ENCODE assay signal across 18 cellular contexts in the genomic region with DNA sequence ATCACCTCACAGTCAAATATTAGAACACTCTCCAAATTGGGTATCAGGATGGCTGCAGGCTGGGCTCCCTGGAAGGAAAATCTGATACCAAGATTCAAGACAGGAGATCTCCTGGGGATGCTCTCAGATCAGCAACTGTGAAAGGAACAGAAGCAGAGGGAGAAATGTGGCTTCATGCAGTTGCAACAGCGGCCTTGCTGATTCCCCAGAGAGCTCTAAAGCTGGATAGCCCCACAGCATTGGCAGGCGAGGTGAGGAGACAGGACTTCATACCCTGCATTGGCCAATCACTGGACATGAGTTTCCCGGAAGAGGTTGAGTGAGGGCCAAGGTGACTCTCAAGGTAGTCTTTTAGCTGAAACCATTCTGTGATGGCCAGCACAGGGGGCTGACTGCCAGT.
DNase-seq lines count a peak whose midpoint lies in the region; ATAC-seq and TF ChIP-seq lines count a peak whose summit lies in the region.
"Had no signal": no experiment of that assay in that cellular context is flagged by ENCODE, and none has a peak within 500 bp of the region (broad histone marks: within the 10 kb centered on the region; RNA-seq: fewer than 3 reads in every experiment).

No MANE protein-coding gene starts in this region.

- H3K36me3 Mint-ChIP-seq in endodermal cell (ENCODE audit: low read depth) (no peaks in the 10 kb centered on the region), type B pancreatic cell (no peaks in the 10 kb centered on the region)
- H3K36me3 Mint-ChIP-seq in activated T-cell treated with anti-CD3 and anti-CD28 coated beads, Interleukin-2, amount 50 U/mL, for 24 hours (ENCODE audit: low read depth), result no peaks in the 10 kb centered on the region

- H3K4me1 Mint-ChIP-seq in endodermal cell, result no peaks in the 10 kb centered on the region
- peaks cover 15% of the 10 kb centered on the region for H3K4me1 Mint-ChIP-seq in type B pancreatic cell (ENCODE audit: unreplicated experiment)
- H3K4me1 Mint-ChIP-seq in activated T-cell treated with anti-CD3 and anti-CD28 coated beads, Interleukin-2, amount 50 U/mL, for 24 hours (ENCODE audit: low read depth), result peaks cover 4% of the 10 kb centered on the region

- H3K9me3 ChIP-seq in BLaER1 (peaks cover 7% of the 10 kb centered on the region), endodermal cell (ENCODE audit: control insufficient read depth, low read length) (peaks cover 4% of the 10 kb centered on the region)

- H3K27me3 Mint-ChIP-seq in endodermal cell (ENCODE audit: insufficient read depth), result peaks cover 6% of the 10 kb centered on the region
- peaks cover 23% of the 10 kb centered on the region for H3K27me3 Mint-ChIP-seq in type B pancreatic cell
- no peaks in the 10 kb centered on the region for H3K27me3 Mint-ChIP-seq in activated T-cell treated with anti-CD3 and anti-CD28 coated beads, Interleukin-2, amount 50 U/mL, for 24 hours
- H3K27me3 Mint-ChIP-seq: CD4-positive, alpha-beta T cell had no signal

- DNase-seq in GM03348 (ENCODE audit: low spot score) (peak; percentile 29), endodermal cell (peak; percentile 9), type B pancreatic cell (ENCODE audit: extremely low spot score, unreplicated experiment) (peak; percentile 27), DMS79 (lab: John Stamatoyannopoulos, UW) (no peak)
- no peak for DNase-seq in activated T-cell treated with anti-CD3 and anti-CD28 coated beads, Interleukin-2, amount 50 U/mL, for 24 hours
- DNase-seq: AML-193; C1 segment of cervical spinal cord; Calu3; CD4-positive, alpha-beta T cell; DMS 273 treated with DMSO at 0.1 percent for 48 hours; DMS79 treated with DMSO at 0.1 percent for 48 hours; EL; HCEC 1CT; HFFc6 had no signal

- peaks cover 3% of the 10 kb centered on the region for H3K9me3 Mint-ChIP-seq in endodermal cell
- no peaks in the 10 kb centered on the region for H3K9me3 Mint-ChIP-seq in type B pancreatic cell
- H3K9me3 Mint-ChIP-seq in activated T-cell treated with anti-CD3 and anti-CD28 coated beads, Interleukin-2, amount 50 U/mL, for 24 hours, result no peaks in the 10 kb centered on the region
- H3K9me3 Mint-ChIP-seq: CD4-positive, alpha-beta T cell had no signal

- H4K20me1 ChIP-seq in BLaER1, result no peaks in the 10 kb centered on the region

- no peaks in the 10 kb centered on the region for H3K36me3 ChIP-seq in BLaER1
- H3K36me3 ChIP-seq in endodermal cell (ENCODE audit: control insufficient read depth, insufficient read depth, low read length), result no peaks in the 10 kb centered on the region

- H3K9ac ChIP-seq in BLaER1 (no peak overlapping the region), endodermal cell (ENCODE audit: extremely low read depth, low read length, poor library complexity, severe bottlenecking) (no peak overlapping the region)

- peak overlapping the region; percentile 47 for H3K4me2 ChIP-seq in BLaER1
- H3K4me2 ChIP-seq: A549 had no signal

- 0 out of 2 replicates have a peak, but pooled peaks cover 3% of the 10 kb centered on the region for H3K27me3 ChIP-seq in BLaER1
- H3K27me3 ChIP-seq in endodermal cell (ENCODE audit: control insufficient read depth, insufficient read depth, low read length, poor library complexity, severe bottlenecking), result no peaks in the 10 kb centered on the region

- no peak overlapping the region for H3K27ac ChIP-seq in BLaER1
- H3K27ac ChIP-seq in endodermal cell (ENCODE audit: low read depth, low read length), result no peak overlapping the region
- H3K27ac ChIP-seq: A549 had no signal

- no peak for ATAC-seq in GM18907 (IDR thresholded peaks at IDR 0.05; ENCODE audit: unreplicated experiment)
- ATAC-seq: A549, HepG2 had no signal

- no peak overlapping the region for H3K27ac Mint-ChIP-seq in endodermal cell
- no peak overlapping the region for H3K27ac Mint-ChIP-seq in type B pancreatic cell
- H3K27ac Mint-ChIP-seq in activated T-cell treated with anti-CD3 and anti-CD28 coated beads, Interleukin-2, amount 50 U/mL, for 24 hours, result no peak overlapping the region
- H3K27ac Mint-ChIP-seq: CD4-positive, alpha-beta T cell; HFFc6 had no signal

- no peak overlapping the region for H3K4me3 Mint-ChIP-seq in endodermal cell
- H3K4me3 Mint-ChIP-seq in type B pancreatic cell, result no peak overlapping the region
- H3K4me3 Mint-ChIP-seq in activated T-cell treated with anti-CD3 and anti-CD28 coated beads, Interleukin-2, amount 50 U/mL, for 24 hours, result no peak overlapping the region
- H3K4me3 Mint-ChIP-seq: CD4-positive, alpha-beta T cell; HFFc6 had no signal

- H3K4me3 ChIP-seq in BLaER1 (no peak overlapping the region), endodermal cell (ENCODE audit: low read length) (no peak overlapping the region)
- H3K4me3 ChIP-seq: A549 had no signal

- 91 to 92% methylated on average over 1 to 3 of the region's 3 CpGs for WGBS in endodermal cell (ENCODE audit: insufficient coverage in 1 of 2, insufficient read length in 1 of 2), 2 experiments

- H3K4me1 ChIP-seq in BLaER1, result peaks cover 55% of the 10 kb centered on the region
- no peaks in the 10 kb centered on the region for H3K4me1 ChIP-seq in endodermal cell (ENCODE audit: control insufficient read depth, insufficient read depth, low read length)
- H3K4me1 ChIP-seq: A549 had no signal

- TF ChIP-seq CTCF in endodermal cell (conservative IDR thresholded peaks at IDR 0.05) (no peak), type B pancreatic cell (conservative IDR thresholded peaks at IDR 0.05) (no peak)

Comparison
In these comparisons a context has a peak if more than half of its experiments do, and no peak if none do; other contexts are left out.
1. DNase-seq: peak in GM03348 (single experiment), endodermal cell (single experiment) and type B pancreatic cell (single experiment); none in activated T-cell treated with anti-CD3 and anti-CD28 coated beads, Interleukin-2, amount 50 U/mL, for 24 hours (single experiment) and DMS79 (single experiment).